Comparison of ENCODE assay signal across 9 cellular contexts in the genomic region with DNA sequence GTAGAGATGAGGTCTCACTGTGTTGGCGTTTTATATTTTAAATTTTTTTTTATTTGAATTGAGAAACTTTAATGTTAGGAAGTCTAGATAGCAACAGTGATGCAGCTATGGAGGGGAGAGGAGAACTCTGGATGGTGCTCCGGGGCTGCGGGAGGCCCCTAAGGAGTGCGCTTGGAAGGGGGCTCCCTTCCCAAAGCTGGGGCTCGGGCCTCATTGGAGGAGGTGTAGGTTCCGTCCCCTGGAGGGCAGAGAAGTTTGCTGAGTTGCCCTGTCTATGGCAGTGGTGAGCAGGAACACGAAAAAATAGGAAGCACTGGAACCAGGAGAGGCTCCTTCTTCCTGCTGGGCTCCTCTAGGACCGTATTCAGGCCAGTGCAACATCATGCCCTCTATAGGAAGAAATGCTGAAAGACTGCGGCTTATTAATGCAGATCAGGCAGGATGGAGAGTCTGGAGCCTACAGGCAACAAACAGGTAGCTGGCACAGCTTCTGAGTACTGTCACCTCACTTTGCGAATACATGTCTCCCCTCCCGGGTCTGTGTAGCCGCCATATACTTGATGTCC. TPM values are rescaled to one million over a fixed set of nuclear protein-coding genes. Genes with fewer than 3 reads are reported as not detected.
A peak's percentile ranks its signal among the peaks of the same experiment; 100 is the strongest.
DNase-seq lines count a peak whose midpoint lies in the region; TF ChIP-seq lines count a peak whose summit lies in the region.
"Had no signal": no experiment of that assay in that cellular context is flagged by ENCODE, and none has a peak within 500 bp of the region (broad histone marks: within the 10 kb centered on the region; RNA-seq: fewer than 3 reads in every experiment).

No MANE protein-coding gene starts in this region.

- 59% methylated on average over 12 of the region's 12 CpGs for WGBS in mammary epithelial cell (ENCODE audit: low coverage, missing lambda C conversion rate)

- BruUV-seq in mammary epithelial cell (replicated peaks; lab: Mats Ljungman, UMichigan): no TSS peak

- H3K36me3 ChIP-seq in mammary epithelial cell (ENCODE audit: insufficient read depth, low read length): no peaks in the 10 kb centered on the region

- H3K4me3 Mint-ChIP-seq in neural crest cell: no peak overlapping the region
- no peak overlapping the region for H3K4me3 Mint-ChIP-seq in activated T-helper 2 cell treated with anti-CD3 and anti-CD28 coated beads, Interferon-gamma antibody, Interleukin-2, Interleukin-4, amounts not matched to agents 10 μg/mL and 5 μg/mL and 100 μg/mL, durations not matched to agents 14 hours and 24 hours and 36 hours (ENCODE audit: low read depth)

- H3K36me3 Mint-ChIP-seq in neural crest cell (ENCODE audit: low read depth): no peaks in the 10 kb centered on the region
- H3K36me3 Mint-ChIP-seq in activated T-helper 2 cell treated with anti-CD3 and anti-CD28 coated beads, Interferon-gamma antibody, Interleukin-2, Interleukin-4, amounts not matched to agents 10 μg/mL and 5 μg/mL and 100 μg/mL, durations not matched to agents 14 hours and 24 hours and 36 hours (ENCODE audit: low read depth): peaks cover 31% of the 10 kb centered on the region

- H3K4me1 Mint-ChIP-seq in neural crest cell: peaks cover under 1% of the 10 kb centered on the region
- H3K4me1 Mint-ChIP-seq in activated T-helper 2 cell treated with anti-CD3 and anti-CD28 coated beads, Interferon-gamma antibody, Interleukin-2, Interleukin-4, amounts not matched to agents 10 μg/mL and 5 μg/mL and 100 μg/mL, durations not matched to agents 14 hours and 24 hours and 36 hours (ENCODE audit: low read depth): peaks cover 71% of the 10 kb centered on the region

- intact Hi-C loops in mammary epithelial cell (cut with micrococcal nuclease): no loop called here
- intact Hi-C loops in activated T-helper 2 cell treated with anti-CD3 and anti-CD28 coated beads, Interferon-gamma antibody, Interleukin-2, Interleukin-4, amounts not matched to agents 10 μg/mL and 5 μg/mL and 100 μg/mL, durations not matched to agents 14 hours and 24 hours and 36 hours (cut with micrococcal nuclease): loop anchor here (10.0 kb wide), 1 partner anchor 63 kb away; the partner anchor contains the start of gene PDCD6

- peaks cover 44% of the 10 kb centered on the region for H3K27me3 Mint-ChIP-seq in neural crest cell (ENCODE audit: low read depth)
- H3K27me3 Mint-ChIP-seq in activated T-helper 2 cell treated with anti-CD3 and anti-CD28 coated beads, Interferon-gamma antibody, Interleukin-2, Interleukin-4, amounts not matched to agents 10 μg/mL and 5 μg/mL and 100 μg/mL, durations not matched to agents 14 hours and 24 hours and 36 hours (ENCODE audit: low read depth): no peaks in the 10 kb centered on the region

- H3K79me2 ChIP-seq in mammary epithelial cell (ENCODE audit: insufficient read depth, low read length): no peaks in the 10 kb centered on the region

- no peak overlapping the region for H3K4me2 ChIP-seq in mammary epithelial cell (ENCODE audit: insufficient read depth, low read depth, low read length)

- no peaks in the 10 kb centered on the region for H3K9me3 Mint-ChIP-seq in neural crest cell
- H3K9me3 Mint-ChIP-seq in activated T-helper 2 cell treated with anti-CD3 and anti-CD28 coated beads, Interferon-gamma antibody, Interleukin-2, Interleukin-4, amounts not matched to agents 10 μg/mL and 5 μg/mL and 100 μg/mL, durations not matched to agents 14 hours and 24 hours and 36 hours: peaks cover 10% of the 10 kb centered on the region

- H2AFZ ChIP-seq in mammary epithelial cell (ENCODE audit: low read depth, low read length): peak overlapping the region; percentile 21

- in situ Hi-C loops in mammary epithelial cell (cut with MboI; ENCODE audit: low sequenced_read_pairs in 2 of 2): no loop called here

- H3K27ac Mint-ChIP-seq in neural crest cell (ENCODE audit: unreplicated experiment): no peak overlapping the region
- H3K27ac Mint-ChIP-seq in activated T-helper 2 cell treated with anti-CD3 and anti-CD28 coated beads, Interferon-gamma antibody, Interleukin-2, Interleukin-4, amounts not matched to agents 10 μg/mL and 5 μg/mL and 100 μg/mL, durations not matched to agents 14 hours and 24 hours and 36 hours: no peak overlapping the region

- H3K4me1 ChIP-seq in mammary epithelial cell (ENCODE audit: insufficient read depth, low read length): no peaks in the 10 kb centered on the region

- no peak overlapping the region for H3K27ac ChIP-seq in mammary epithelial cell (ENCODE audit: insufficient read depth, low read depth, low read length)

- H4K20me1 ChIP-seq in mammary epithelial cell (ENCODE audit: insufficient read depth, low read length): no peaks in the 10 kb centered on the region

- H3K4me3 ChIP-seq in mammary epithelial cell (replicated peaks in 1 of 3; ENCODE audit: insufficient read depth in 1 of 3, low read depth in 2 of 3, low read length in 3 of 3): no peak overlapping the region

- H3K27me3 ChIP-seq in mammary epithelial cell (ENCODE audit: insufficient read depth, low read length): no peaks in the 10 kb centered on the region

- TF ChIP-seq CTCF in LNCAP (IDR thresholded peaks at IDR 0.05) (peak; percentile 25; the same call in 1 of the 2 replicates), mammary epithelial cell (conservative IDR thresholded peaks at IDR 0.05 in 1 of 2, IDR thresholded peaks at IDR 0.05 in 1 of 2; ENCODE audit: extremely low read depth in 1 of 2, insufficient read depth in 1 of 2, low read depth in 1 of 2, low read length in 2 of 2) (peak; percentile 48 to 68), neural crest cell (conservative IDR thresholded peaks at IDR 0.05) (peak; percentile 60)

- CTCF ChIA-PET in mammary epithelial cell (lab: Charles Lee; ENCODE audit: low non-redundant PET): interaction anchor here (0.5 to 0.6 kb wide), 3 partner anchors 8 to 149 kb away, joined by 3 to 6 read pairs (median 5); no protein-coding TSS in a partner anchor

- H3K9ac ChIP-seq in mammary epithelial cell (ENCODE audit: insufficient read depth, low read length): no peak overlapping the region

- peak; percentile 91 for DNase-seq in DMS153 treated with DMSO at 0.1 percent for 48 hours (lab: John Stamatoyannopoulos, UW; ENCODE audit: unreplicated experiment)
- peak; percentile 19 for DNase-seq in mammary epithelial cell
- DNase-seq in neural crest cell (ENCODE audit: low read depth, low spot score): no peak
- no peak for DNase-seq in stimulated activated CD4-positive, alpha-beta T cell treated with anti-CD3 and anti-CD28 coated beads, Interleukin-15, amount 100 ng/mL, for 24 hours
- DNase-seq in activated T-helper 2 cell treated with anti-CD3 and anti-CD28 coated beads, Interferon-gamma antibody, Interleukin-2, Interleukin-4, amounts not matched to agents 10 μg/mL and 5 μg/mL and 100 μg/mL, durations not matched to agents 14 hours and 24 hours and 36 hours (ENCODE audit: low spot score): no peak
- DNase-seq in SK-N-DZ (ENCODE audit: low spot score): no peak
- DNase-seq in putamen (ENCODE audit: low spot score): no peak
- DNase-seq: left cardiac atrium had no signal

- dilution Hi-C loops in mammary epithelial cell (cut with HindIII; ENCODE audit: low sequenced_read_pairs): loop anchor here (5.0 kb wide), 2 partner anchors 100 to 130 kb away; no protein-coding TSS in a partner anchor

- no peaks in the 10 kb centered on the region for H3K9me3 ChIP-seq in mammary epithelial cell (replicated peaks; ENCODE audit: insufficient read depth, low read length)

RNA-seq across cellular contexts. Expression of gene AHRR, which starts 16.1 kb away (rescaled TPM):
- total RNA-seq in mammary epithelial cell (1 to 10 TPM; 1.7 to 2.9 TPM), neural crest cell (1.0 and 1.3 TPM in 2 replicates)
- 0.25 TPM for polyA plus RNA-seq in mammary epithelial cell
- 1.0 TPM for polyA minus RNA-seq in mammary epithelial cell
- total RNA-seq in activated T-helper 2 cell treated with anti-CD3 and anti-CD28 coated beads, Interferon-gamma antibody, Interleukin-2, Interleukin-4, amounts not matched to agents 10 μg/mL and 5 μg/mL and 100 μg/mL, durations not matched to agents 14 hours and 24 hours and 36 hours: 33.3 and 34.9 TPM in 2 replicates
- 0.10 and 0.12 TPM in 2 replicates for polyA plus RNA-seq in SK-N-DZ (2014; cell fraction: cytosol; rRNA removed)
- 0.39 and 1.3 TPM in 2 replicates for polyA plus RNA-seq in SK-N-DZ (2014; cell fraction: nucleus; rRNA removed)

Comparison
In these comparisons a context has a peak if more than half of its experiments do, and no peak if none do; other contexts are left out.
1. DNase-seq: peak in DMS153 treated with DMSO at 0.1 percent for 48 hours (single experiment) and mammary epithelial cell (single experiment); none in neural crest cell (single experiment), stimulated activated CD4-positive, alpha-beta T cell treated with anti-CD3 and anti-CD28 coated beads, Interleukin-15, amount 100 ng/mL, for 24 hours (single experiment), activated T-helper 2 cell treated with anti-CD3 and anti-CD28 coated beads, Interferon-gamma antibody, Interleukin-2, Interleukin-4, amounts not matched to agents 10 μg/mL and 5 μg/mL and 100 μg/mL, durations not matched to agents 14 hours and 24 hours and 36 hours (single experiment), SK-N-DZ (single experiment) and putamen (single experiment).
2. Peak in every context shown above with its lines, with median percentiles within 50 percentile points of each other: CTCF ChIP-seq.